In genomic region chr2:128090909-128091690, GRCh38 we compare ENCODE assay signal across 1 cellular context.
TF ChIP-seq lines count a peak whose summit lies in the region.

Gene UGGT1, plus strand, starts transcription at chr2:128091200. Its CDS starts 158 bp downstream, at chr2:128091358.

TF ChIP-seq in H1, 55 proteins besides CTCF, POLR2A, EP300 and RAD21 (continued from another document):
- TF ChIP-seq RBBP5 (IDR thresholded peaks at IDR 0.05; ENCODE audit: borderline replicate concordance, low read depth, low read length) (peak; percentile 86), TAF7 (optimal IDR thresholded peaks at IDR 0.05; ENCODE audit: borderline replicate concordance, low read depth, low read length) (peak; percentile 67), E2F6 (IDR thresholded peaks at IDR 0.05) (peak; percentile 91), PHF8 (conservative IDR thresholded peaks at IDR 0.05; ENCODE audit: low read depth, low read length) (peak; percentile 87), TAF1 (IDR thresholded peaks at IDR 0.05; ENCODE audit: low read depth, low read length) (peak; percentile 95)
